In the genomic region with DNA sequence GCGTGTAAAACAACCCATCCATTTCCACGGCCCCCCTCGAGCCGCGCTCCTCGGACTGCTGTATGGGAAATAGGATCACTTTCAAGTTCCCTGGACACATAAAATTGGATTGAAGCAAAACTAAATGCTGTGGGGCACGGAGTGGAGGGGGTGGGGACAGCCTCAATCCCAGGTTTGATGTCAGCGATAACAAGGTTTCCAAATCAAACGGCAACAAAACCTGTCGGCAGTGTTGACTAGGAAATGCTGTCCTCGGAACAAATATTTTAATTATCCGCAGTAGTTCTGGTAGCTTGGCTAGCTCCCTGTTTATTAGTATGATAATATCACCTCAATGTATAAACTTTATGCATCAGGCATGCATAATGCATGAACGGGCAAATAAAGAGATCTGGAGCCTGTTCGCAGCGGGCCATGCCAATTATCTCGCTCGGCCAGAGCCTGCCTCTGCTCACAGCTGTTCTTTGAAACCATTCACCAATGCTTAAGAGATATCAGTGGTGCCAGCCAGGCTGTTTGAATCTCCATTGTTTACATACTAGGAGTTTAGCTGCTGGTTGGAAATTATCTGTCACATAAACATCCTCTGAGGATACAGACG, we compare ENCODE assay signal across 15 cellular contexts.
DNase-seq lines count a peak whose midpoint lies in the region; ATAC-seq and TF ChIP-seq lines count a peak whose summit lies in the region.
"Had no signal": no experiment of that assay in that cellular context is flagged by ENCODE, and none has a peak within 500 bp of the region (broad histone marks: within the 10 kb centered on the region; RNA-seq: fewer than 3 reads in every experiment).

No MANE protein-coding gene starts in this region.

- no peak for ATAC-seq in omental fat pad (ENCODE audit: low FRiP score)
- ATAC-seq in HG03045 (IDR thresholded peaks at IDR 0.05; ENCODE audit: unreplicated experiment): no peak

- CTCF ChIA-PET in GM10248 (lab: Yijun Ruan, JAX): interaction anchor here (1.9 kb wide), 1 partner anchor 12 kb away, joined by 5 read pairs; no protein-coding TSS in a partner anchor

- no peaks in the 10 kb centered on the region for H3K79me2 ChIP-seq in parathyroid adenoma

- H3K36me3 Mint-ChIP-seq in brain: peaks cover 9% of the 10 kb centered on the region
- H3K36me3 Mint-ChIP-seq: naive B cell had no signal

- H3K27me3 Mint-ChIP-seq in brain: no peaks in the 10 kb centered on the region

- H3K4me2 ChIP-seq in parathyroid adenoma (ENCODE audit: low read length): peak overlapping the region; percentile 57
- H3K4me2 ChIP-seq: BLaER1 treated with 17β-estradiol and CSF1 and Interleukin-3, amounts not matched to agents 10 nM and 100 nM had no signal

- H3K4me1 Mint-ChIP-seq in brain: peaks cover 56% of the 10 kb centered on the region
- H3K4me1 Mint-ChIP-seq: naive B cell had no signal

- H3K36me3 ChIP-seq in parathyroid adenoma (ENCODE audit: control insufficient read depth, insufficient read depth, low read length): no peaks in the 10 kb centered on the region
- H3K36me3 ChIP-seq: BLaER1 treated with 17β-estradiol and CSF1 and Interleukin-3, amounts not matched to agents 10 nM and 100 nM; sigmoid colon; SJSA1 had no signal

- POLR2A ChIA-PET in GM10248 (lab: Yijun Ruan, JAX): no interaction called here

- no peak for TF ChIP-seq CTCF in brain (conservative IDR thresholded peaks at IDR 0.05)
- TF ChIP-seq CTCF in parathyroid adenoma (IDR thresholded peaks at IDR 0.05): no peak
- TF ChIP-seq CTCF in GM10248 (IDR thresholded peaks at IDR 0.05; ENCODE audit: control extremely low read depth, extremely low read depth, low read depth, missing control alignments): no peak
- no peak for TF ChIP-seq CTCF in omental fat pad (IDR thresholded peaks at IDR 0.05)

- H3K27ac Mint-ChIP-seq in brain: peak overlapping the region; percentile 65 to 93 (median 87)
- H3K27ac Mint-ChIP-seq: naive B cell; stimulated activated naive CD8-positive, alpha-beta T cell treated with anti-CD3 and anti-CD28 coated beads, Interleukin-15, Interleukin-2, amounts not matched to agents 100 ng/mL and 50 ng/mL, for 24 hours had no signal

- no peaks in the 10 kb centered on the region for H3K27me3 ChIP-seq in parathyroid adenoma (ENCODE audit: control insufficient read depth, insufficient read depth, low read length)
- H3K27me3 ChIP-seq: BLaER1 treated with 17β-estradiol and CSF1 and Interleukin-3, amounts not matched to agents 10 nM and 100 nM; sigmoid colon; SJSA1 had no signal

- H2AFZ ChIP-seq in parathyroid adenoma: peak overlapping the region; percentile 23

- H3K9me3 ChIP-seq in parathyroid adenoma (ENCODE audit: control insufficient read depth, low read length): no peaks in the 10 kb centered on the region
- H3K9me3 ChIP-seq: BLaER1 treated with 17β-estradiol and CSF1 and Interleukin-3, amounts not matched to agents 10 nM and 100 nM; sigmoid colon; SJSA1 had no signal

- peak overlapping the region; percentile 63 for H3K27ac ChIP-seq in parathyroid adenoma
- H3K27ac ChIP-seq: BLaER1 treated with 17β-estradiol and CSF1 and Interleukin-3, amounts not matched to agents 10 nM and 100 nM; sigmoid colon; SJSA1 had no signal

- peaks cover 3% of the 10 kb centered on the region for H3K4me1 ChIP-seq in parathyroid adenoma
- H3K4me1 ChIP-seq: SJSA1 had no signal

- peak overlapping the region; percentile 8 for H3K4me3 ChIP-seq in parathyroid adenoma (ENCODE audit: low read depth, low read length)
- H3K4me3 ChIP-seq: BLaER1 treated with 17β-estradiol and CSF1 and Interleukin-3, amounts not matched to agents 10 nM and 100 nM; SJSA1 had no signal

- peak in 58 of 76 experiments; percentile 5 to 74 (median 42) for DNase-seq in HUDEP-2 (lab: John Stamatoyannopoulos, UW; ENCODE audit: unreplicated experiment in 76 of 76)
- DNase-seq in NCI-H2107 (lab: John Stamatoyannopoulos, UW): peak; percentile 54
- no peak for DNase-seq in GM10248 (ENCODE audit: extremely low spot score)
- DNase-seq in omental fat pad (ENCODE audit: low spot score): no peak
- DNase-seq in cerebellar nuclear complex (lab: John Stamatoyannopoulos, UW): no peak
- DNase-seq: EL, KG1, naive B cell had no signal

- H3K9ac ChIP-seq in parathyroid adenoma: no peak overlapping the region
- H3K9ac ChIP-seq: BLaER1 treated with 17β-estradiol and CSF1 and Interleukin-3, amounts not matched to agents 10 nM and 100 nM had no signal

- peak overlapping the region; percentile 44 to 77 (median 74) for H3K4me3 Mint-ChIP-seq in brain
- H3K4me3 Mint-ChIP-seq: naive B cell; stimulated activated naive CD8-positive, alpha-beta T cell treated with anti-CD3 and anti-CD28 coated beads, Interleukin-15, Interleukin-2, amounts not matched to agents 100 ng/mL and 50 ng/mL, for 24 hours had no signal

- H3K9me3 Mint-ChIP-seq in brain: peaks cover 0 to 2% (median under 1%) of the 10 kb centered on the region in 5 experiments

Comparison
In these comparisons a context has a peak if more than half of its experiments do, and no peak if none do; other contexts are left out.
1. DNase-seq: peak in HUDEP-2 (58 of 76) and NCI-H2107 (single experiment); none in GM10248 (single experiment), omental fat pad (single experiment) and cerebellar nuclear complex (0 of 2).